1 cellular context compared by ENCODE assay signal in the genomic region with DNA sequence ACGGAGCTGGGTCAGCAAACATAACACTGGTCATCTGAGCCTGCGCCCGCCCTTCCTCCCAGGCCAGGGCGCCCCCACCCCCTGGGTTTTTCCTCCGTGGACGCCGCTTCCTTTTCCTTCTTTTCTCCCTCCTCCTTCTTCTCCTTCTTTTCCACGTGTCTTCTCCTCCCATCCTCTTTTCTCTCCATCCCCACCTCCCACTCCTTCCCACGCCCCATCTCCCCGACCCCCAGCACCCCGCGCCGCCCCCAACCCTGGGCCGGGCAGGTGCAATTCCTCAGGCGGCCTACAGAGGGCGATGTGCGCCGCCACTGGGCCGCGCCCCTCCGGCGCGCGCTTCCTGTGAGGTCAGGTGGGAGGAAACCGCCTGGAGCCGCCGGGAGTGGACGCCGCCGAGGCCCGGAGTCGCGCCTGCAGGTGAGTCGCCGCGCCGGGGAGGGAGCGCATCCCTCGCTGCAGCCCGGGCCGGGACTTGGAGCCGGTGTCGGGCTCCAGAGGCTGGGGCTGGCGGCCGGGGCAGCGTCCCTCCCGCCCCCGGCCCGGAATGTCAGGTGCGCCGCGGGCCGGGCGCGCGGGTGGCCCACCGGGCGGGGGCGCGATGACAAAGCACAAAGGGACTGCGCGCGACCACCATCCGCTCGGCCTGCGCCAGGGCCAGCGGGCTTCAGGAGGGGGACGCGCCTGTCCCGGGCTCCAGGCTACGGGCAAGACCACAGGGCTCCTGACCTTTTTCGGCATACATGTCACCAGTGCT.
A peak's percentile ranks its signal among the peaks of the same experiment; 100 is the strongest.
TF ChIP-seq lines count a peak whose summit lies in the region.

A gene with protein sequence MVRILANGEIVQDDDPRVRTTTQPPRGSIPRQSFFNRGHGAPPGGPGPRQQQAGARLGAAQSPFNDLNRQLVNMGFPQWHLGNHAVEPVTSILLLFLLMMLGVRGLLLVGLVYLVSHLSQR (plus strand): TSS at position 351 of the 754 bp plus-strand sequence. CDS start 1,497 bp downstream, outside the sequence.

TF ChIP-seq in HEK293, 187 proteins besides CTCF, POLR2A, EP300 and RAD21 (continued from another document and continues in another):
- TF ChIP-seq, protein P1, sequence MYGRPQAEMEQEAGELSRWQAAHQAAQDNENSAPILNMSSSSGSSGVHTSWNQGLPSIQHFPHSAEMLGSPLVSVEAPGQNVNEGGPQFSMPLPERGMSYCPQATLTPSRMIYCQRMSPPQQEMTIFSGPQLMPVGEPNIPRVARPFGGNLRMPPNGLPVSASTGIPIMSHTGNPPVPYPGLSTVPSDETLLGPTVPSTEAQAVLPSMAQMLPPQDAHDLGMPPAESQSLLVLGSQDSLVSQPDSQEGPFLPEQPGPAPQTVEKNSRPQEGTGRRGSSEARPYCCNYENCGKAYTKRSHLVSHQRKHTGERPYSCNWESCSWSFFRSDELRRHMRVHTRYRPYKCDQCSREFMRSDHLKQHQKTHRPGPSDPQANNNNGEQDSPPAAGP (tag by site-specific recombination; IDR thresholded peaks at IDR 0.05): no peak; the same call in 1 of the 2 replicates
- TF ChIP-seq SALL2 (tag by site-specific recombination; IDR thresholded peaks at IDR 0.05; ENCODE audit: borderline replicate concordance): no peak
- TF ChIP-seq ZNF324 (tag by site-specific recombination; IDR thresholded peaks at IDR 0.05): no peak
- TF ChIP-seq ZNF155 (tag by site-specific recombination; IDR thresholded peaks at IDR 0.05): no peak
- TF ChIP-seq, protein P2, sequence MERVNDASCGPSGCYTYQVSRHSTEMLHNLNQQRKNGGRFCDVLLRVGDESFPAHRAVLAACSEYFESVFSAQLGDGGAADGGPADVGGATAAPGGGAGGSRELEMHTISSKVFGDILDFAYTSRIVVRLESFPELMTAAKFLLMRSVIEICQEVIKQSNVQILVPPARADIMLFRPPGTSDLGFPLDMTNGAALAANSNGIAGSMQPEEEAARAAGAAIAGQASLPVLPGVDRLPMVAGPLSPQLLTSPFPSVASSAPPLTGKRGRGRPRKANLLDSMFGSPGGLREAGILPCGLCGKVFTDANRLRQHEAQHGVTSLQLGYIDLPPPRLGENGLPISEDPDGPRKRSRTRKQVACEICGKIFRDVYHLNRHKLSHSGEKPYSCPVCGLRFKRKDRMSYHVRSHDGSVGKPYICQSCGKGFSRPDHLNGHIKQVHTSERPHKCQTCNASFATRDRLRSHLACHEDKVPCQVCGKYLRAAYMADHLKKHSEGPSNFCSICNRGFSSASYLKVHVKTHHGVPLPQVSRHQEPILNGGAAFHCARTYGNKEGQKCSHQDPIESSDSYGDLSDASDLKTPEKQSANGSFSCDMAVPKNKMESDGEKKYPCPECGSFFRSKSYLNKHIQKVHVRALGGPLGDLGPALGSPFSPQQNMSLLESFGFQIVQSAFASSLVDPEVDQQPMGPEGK (tag by site-specific recombination; IDR thresholded peaks at IDR 0.05): peak; percentile 99
- TF ChIP-seq ZNF292 (tag by site-specific recombination; IDR thresholded peaks at IDR 0.05; ENCODE audit: borderline replicate concordance, low read depth): no peak
- TF ChIP-seq, protein P3, sequence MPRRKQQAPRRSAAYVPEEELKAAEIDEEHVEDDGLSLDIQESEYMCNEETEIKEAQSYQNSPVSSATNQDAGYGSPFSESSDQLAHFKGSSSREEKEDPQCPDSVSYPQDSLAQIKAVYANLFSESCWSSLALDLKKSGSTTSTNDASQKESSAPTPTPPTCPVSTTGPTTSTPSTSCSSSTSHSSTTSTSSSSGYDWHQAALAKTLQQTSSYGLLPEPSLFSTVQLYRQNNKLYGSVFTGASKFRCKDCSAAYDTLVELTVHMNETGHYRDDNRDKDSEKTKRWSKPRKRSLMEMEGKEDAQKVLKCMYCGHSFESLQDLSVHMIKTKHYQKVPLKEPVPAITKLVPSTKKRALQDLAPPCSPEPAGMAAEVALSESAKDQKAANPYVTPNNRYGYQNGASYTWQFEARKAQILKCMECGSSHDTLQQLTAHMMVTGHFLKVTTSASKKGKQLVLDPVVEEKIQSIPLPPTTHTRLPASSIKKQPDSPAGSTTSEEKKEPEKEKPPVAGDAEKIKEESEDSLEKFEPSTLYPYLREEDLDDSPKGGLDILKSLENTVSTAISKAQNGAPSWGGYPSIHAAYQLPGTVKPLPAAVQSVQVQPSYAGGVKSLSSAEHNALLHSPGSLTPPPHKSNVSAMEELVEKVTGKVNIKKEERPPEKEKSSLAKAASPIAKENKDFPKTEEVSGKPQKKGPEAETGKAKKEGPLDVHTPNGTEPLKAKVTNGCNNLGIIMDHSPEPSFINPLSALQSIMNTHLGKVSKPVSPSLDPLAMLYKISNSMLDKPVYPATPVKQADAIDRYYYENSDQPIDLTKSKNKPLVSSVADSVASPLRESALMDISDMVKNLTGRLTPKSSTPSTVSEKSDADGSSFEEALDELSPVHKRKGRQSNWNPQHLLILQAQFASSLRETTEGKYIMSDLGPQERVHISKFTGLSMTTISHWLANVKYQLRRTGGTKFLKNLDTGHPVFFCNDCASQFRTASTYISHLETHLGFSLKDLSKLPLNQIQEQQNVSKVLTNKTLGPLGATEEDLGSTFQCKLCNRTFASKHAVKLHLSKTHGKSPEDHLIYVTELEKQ (tag by site-specific recombination; IDR thresholded peaks at IDR 0.05; ENCODE audit: borderline replicate concordance): no peak
- TF ChIP-seq, protein P4, sequence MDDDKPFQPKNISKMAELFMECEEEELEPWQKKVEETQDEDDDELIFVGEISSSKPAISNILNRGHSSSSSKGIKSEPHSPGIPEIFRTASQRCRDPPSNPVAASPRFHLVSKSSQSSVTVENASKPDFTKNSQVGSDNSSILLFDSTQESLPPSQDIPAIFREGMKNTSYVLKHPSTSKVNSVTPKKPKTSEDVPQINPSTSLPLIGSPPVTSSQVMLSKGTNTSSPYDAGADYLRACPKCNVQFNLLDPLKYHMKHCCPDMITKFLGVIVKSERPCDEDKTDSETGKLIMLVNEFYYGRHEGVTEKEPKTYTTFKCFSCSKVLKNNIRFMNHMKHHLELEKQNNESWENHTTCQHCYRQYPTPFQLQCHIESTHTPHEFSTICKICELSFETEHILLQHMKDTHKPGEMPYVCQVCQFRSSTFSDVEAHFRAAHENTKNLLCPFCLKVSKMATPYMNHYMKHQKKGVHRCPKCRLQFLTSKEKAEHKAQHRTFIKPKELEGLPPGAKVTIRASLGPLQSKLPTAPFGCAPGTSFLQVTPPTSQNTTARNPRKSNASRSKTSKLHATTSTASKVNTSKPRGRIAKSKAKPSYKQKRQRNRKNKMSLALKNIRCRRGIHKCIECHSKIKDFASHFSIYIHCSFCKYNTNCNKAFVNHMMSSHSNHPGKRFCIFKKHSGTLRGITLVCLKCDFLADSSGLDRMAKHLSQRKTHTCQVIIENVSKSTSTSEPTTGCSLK (tag by site-specific recombination; IDR thresholded peaks at IDR 0.05): no peak
- peak; percentile 47; the same call in 1 of the 2 replicates for TF ChIP-seq ZNF660 (tag by site-specific recombination; IDR thresholded peaks at IDR 0.05)
- TF ChIP-seq ZNF311 (tag by site-specific recombination; IDR thresholded peaks at IDR 0.05; ENCODE audit: borderline replicate concordance): no peak
- no peak for TF ChIP-seq ZNF423 (tag by site-specific recombination; IDR thresholded peaks at IDR 0.05)
- TF ChIP-seq, protein P5, sequence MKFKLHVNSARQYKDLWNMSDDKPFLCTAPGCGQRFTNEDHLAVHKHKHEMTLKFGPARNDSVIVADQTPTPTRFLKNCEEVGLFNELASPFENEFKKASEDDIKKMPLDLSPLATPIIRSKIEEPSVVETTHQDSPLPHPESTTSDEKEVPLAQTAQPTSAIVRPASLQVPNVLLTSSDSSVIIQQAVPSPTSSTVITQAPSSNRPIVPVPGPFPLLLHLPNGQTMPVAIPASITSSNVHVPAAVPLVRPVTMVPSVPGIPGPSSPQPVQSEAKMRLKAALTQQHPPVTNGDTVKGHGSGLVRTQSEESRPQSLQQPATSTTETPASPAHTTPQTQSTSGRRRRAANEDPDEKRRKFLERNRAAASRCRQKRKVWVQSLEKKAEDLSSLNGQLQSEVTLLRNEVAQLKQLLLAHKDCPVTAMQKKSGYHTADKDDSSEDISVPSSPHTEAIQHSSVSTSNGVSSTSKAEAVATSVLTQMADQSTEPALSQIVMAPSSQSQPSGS (tag by site-specific recombination; IDR thresholded peaks at IDR 0.05; ENCODE audit: low read depth): no peak
- no peak for TF ChIP-seq ZNF10 (tag by site-specific recombination; IDR thresholded peaks at IDR 0.05)
- no peak for TF ChIP-seq ZNF623 (tag by site-specific recombination; IDR thresholded peaks at IDR 0.05)
- TF ChIP-seq HOXA7 (CRISPR knock-in tag; IDR thresholded peaks at IDR 0.05; ENCODE audit: borderline replicate concordance): no peak
- peak; percentile 42; the same call in 1 of the 2 replicates for TF ChIP-seq SP3 (tag by site-specific recombination; IDR thresholded peaks at IDR 0.05)
- TF ChIP-seq ZNF707 (tag by site-specific recombination; IDR thresholded peaks at IDR 0.05): no peak
- TF ChIP-seq MZF1 (tag by site-specific recombination; IDR thresholded peaks at IDR 0.05; ENCODE audit: borderline replicate concordance): no peak
- TF ChIP-seq ZBTB7A (tag by site-specific recombination; IDR thresholded peaks at IDR 0.05; ENCODE audit: low read depth): peak; percentile 99
- TF ChIP-seq ZNF416 (tag by site-specific recombination; IDR thresholded peaks at IDR 0.05): no peak
- TF ChIP-seq IKZF3 (tag by site-specific recombination; IDR thresholded peaks at IDR 0.05): peak; percentile 73
- TF ChIP-seq, protein P6, sequence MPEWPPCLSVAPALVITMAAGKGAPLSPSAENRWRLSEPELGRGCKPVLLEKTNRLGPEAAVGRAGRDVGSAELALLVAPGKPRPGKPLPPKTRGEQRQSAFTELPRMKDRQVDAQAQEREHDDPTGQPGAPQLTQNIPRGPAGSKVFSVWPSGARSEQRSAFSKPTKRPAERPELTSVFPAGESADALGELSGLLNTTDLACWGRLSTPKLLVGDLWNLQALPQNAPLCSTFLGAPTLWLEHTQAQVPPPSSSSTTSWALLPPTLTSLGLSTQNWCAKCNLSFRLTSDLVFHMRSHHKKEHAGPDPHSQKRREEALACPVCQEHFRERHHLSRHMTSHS (tag by site-specific recombination; IDR thresholded peaks at IDR 0.05): no peak
- no peak for TF ChIP-seq ZNF549 (tag by site-specific recombination; IDR thresholded peaks at IDR 0.05)
- TF ChIP-seq TCF7L2 (IDR thresholded peaks at IDR 0.05; ENCODE audit: borderline replicate concordance, low read depth, low read length): no peak
- no peak for TF ChIP-seq ZBTB1 (tag by site-specific recombination; IDR thresholded peaks at IDR 0.05)
- no peak for TF ChIP-seq ZNF214 (tag by site-specific recombination; IDR thresholded peaks at IDR 0.05; ENCODE audit: borderline replicate concordance)
- TF ChIP-seq, protein P7, sequence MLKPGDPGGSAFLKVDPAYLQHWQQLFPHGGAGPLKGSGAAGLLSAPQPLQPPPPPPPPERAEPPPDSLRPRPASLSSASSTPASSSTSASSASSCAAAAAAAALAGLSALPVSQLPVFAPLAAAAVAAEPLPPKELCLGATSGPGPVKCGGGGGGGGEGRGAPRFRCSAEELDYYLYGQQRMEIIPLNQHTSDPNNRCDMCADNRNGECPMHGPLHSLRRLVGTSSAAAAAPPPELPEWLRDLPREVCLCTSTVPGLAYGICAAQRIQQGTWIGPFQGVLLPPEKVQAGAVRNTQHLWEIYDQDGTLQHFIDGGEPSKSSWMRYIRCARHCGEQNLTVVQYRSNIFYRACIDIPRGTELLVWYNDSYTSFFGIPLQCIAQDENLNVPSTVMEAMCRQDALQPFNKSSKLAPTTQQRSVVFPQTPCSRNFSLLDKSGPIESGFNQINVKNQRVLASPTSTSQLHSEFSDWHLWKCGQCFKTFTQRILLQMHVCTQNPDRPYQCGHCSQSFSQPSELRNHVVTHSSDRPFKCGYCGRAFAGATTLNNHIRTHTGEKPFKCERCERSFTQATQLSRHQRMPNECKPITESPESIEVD (tag by site-specific recombination; IDR thresholded peaks at IDR 0.05): no peak
- TF ChIP-seq ZNF514 (tag by site-specific recombination; IDR thresholded peaks at IDR 0.05): no peak
- peak; percentile 21; the same call in 1 of the 2 replicates for TF ChIP-seq SP2 (tag by site-specific recombination; IDR thresholded peaks at IDR 0.05)
- no peak for TF ChIP-seq HOXD13 (CRISPR knock-in tag; IDR thresholded peaks at IDR 0.05; ENCODE audit: borderline replicate concordance)
- TF ChIP-seq, protein P8, sequence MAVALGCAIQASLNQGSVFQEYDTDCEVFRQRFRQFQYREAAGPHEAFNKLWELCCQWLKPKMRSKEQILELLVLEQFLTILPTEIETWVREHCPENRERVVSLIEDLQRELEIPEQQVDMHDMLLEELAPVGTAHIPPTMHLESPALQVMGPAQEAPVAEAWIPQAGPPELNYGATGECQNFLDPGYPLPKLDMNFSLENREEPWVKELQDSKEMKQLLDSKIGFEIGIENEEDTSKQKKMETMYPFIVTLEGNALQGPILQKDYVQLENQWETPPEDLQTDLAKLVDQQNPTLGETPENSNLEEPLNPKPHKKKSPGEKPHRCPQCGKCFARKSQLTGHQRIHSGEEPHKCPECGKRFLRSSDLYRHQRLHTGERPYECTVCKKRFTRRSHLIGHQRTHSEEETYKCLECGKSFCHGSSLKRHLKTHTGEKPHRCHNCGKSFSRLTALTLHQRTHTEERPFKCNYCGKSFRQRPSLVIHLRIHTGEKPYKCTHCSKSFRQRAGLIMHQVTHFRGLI (tag by site-specific recombination; IDR thresholded peaks at IDR 0.05): no peak
- peak; percentile 90 for TF ChIP-seq GLIS2 (tag by site-specific recombination; IDR thresholded peaks at IDR 0.05)
- no peak for TF ChIP-seq ZNF169 (tag by site-specific recombination; IDR thresholded peaks at IDR 0.05)
- 0 out of 2 replicates have a peak, but pooled peaks have one; percentile 18 for TF ChIP-seq ZNF596 (tag by site-specific recombination; IDR thresholded peaks at IDR 0.05)
- TF ChIP-seq BCL11A (tag by site-specific recombination; IDR thresholded peaks at IDR 0.05; ENCODE audit: low read depth): 0 out of 2 replicates have a peak, but pooled peaks have one; percentile 47
- peak; percentile 28; the same call in 1 of the 2 replicates for TF ChIP-seq ZIC2 (tag by site-specific recombination; IDR thresholded peaks at IDR 0.05)
- no peak for TF ChIP-seq OSR2 (tag by site-specific recombination; IDR thresholded peaks at IDR 0.05)
- no peak for TF ChIP-seq ZNF473 (tag by site-specific recombination; IDR thresholded peaks at IDR 0.05)
- TF ChIP-seq ZSCAN16 (tag by site-specific recombination; IDR thresholded peaks at IDR 0.05): peak; percentile 83
- TF ChIP-seq ZNF785 (tag by site-specific recombination; IDR thresholded peaks at IDR 0.05): no peak
- no peak for TF ChIP-seq ZNF571 (tag by site-specific recombination; IDR thresholded peaks at IDR 0.05)
- TF ChIP-seq ZNF221 (tag by site-specific recombination; IDR thresholded peaks at IDR 0.05; ENCODE audit: borderline replicate concordance): no peak
- no peak for TF ChIP-seq SETDB1 (IDR thresholded peaks at IDR 0.05; ENCODE audit: insufficient read length, low read length)
- TF ChIP-seq ZNF621 (tag by site-specific recombination; IDR thresholded peaks at IDR 0.05): no peak
